ENCODE assay signal across 1 cellular context in genomic region chr17:45230787-45231480, GRCh38.
TF ChIP-seq lines count a peak whose summit lies in the region.

No MANE protein-coding gene starts in this region.

TF ChIP-seq in HepG2, 621 proteins besides CTCF, POLR2A, EP300 and RAD21 (continued from another document):
- no peak for TF ChIP-seq ZBTB8A (CRISPR knock-in tag; IDR thresholded peaks at IDR 0.05; ENCODE audit: borderline replicate concordance, low read depth)
- TF ChIP-seq NFRKB (IDR thresholded peaks at IDR 0.05) = no peak
- no peak for TF ChIP-seq MAX (IDR thresholded peaks at IDR 0.05)
